In genomic region chr13:110433014-110433413, GRCh38 we compare ENCODE assay signal across 19 cellular contexts.
A peak's percentile ranks its signal among the peaks of the same experiment; 100 is the strongest.
DNase-seq lines count a peak whose midpoint lies in the region; ATAC-seq, FAIRE-seq and TF ChIP-seq lines count a peak whose summit lies in the region.
"Had no signal": no experiment of that assay in that cellular context is flagged by ENCODE, and none has a peak within 500 bp of the region (broad histone marks: within the 10 kb centered on the region; RNA-seq: fewer than 3 reads in every experiment).

No MANE protein-coding gene starts in this region.

- H3K4me1 ChIP-seq in endothelial cell of umbilical vein (ENCODE audit: control insufficient read depth, extremely low read depth, insufficient read depth, low read length) (peaks cover 22% of the 10 kb centered on the region), lower lobe of right lung (peaks cover 10% of the 10 kb centered on the region), skeletal muscle tissue (ENCODE audit: control insufficient read depth in 3 of 3, insufficient read depth in 3 of 3, low read length in 3 of 3) (peaks cover 24 to 27% (median 26%) of the 10 kb centered on the region in 3 donors)

- peak; percentile 69 for FAIRE-seq in endothelial cell of umbilical vein (lab: Jason Lieb, UNC)
- FAIRE-seq: H1 had no signal

- no peak overlapping the region for H2AFZ ChIP-seq in endothelial cell of umbilical vein (ENCODE audit: low read depth, low read length)

- peaks cover 27 to 41% of the 10 kb centered on the region in 2 experiments for H3K36me3 ChIP-seq in endothelial cell of umbilical vein (ENCODE audit: control insufficient read depth in 2 of 2, extremely low read depth in 1 of 2, insufficient read depth in 2 of 2, low read length in 2 of 2)
- H3K36me3 ChIP-seq in lower lobe of right lung, result peaks cover 62% of the 10 kb centered on the region
- H3K36me3 ChIP-seq in skeletal muscle tissue (ENCODE audit: control insufficient read depth in 3 of 3, insufficient read depth in 3 of 3, low read length in 3 of 3), result peaks cover 8 to 18% (median 14%) of the 10 kb centered on the region in 3 donors

- H3K27me3 ChIP-seq in endothelial cell of umbilical vein (ENCODE audit: control insufficient read depth in 2 of 2, insufficient read depth in 2 of 2, low read length in 2 of 2), result no peaks in the 10 kb centered on the region
- no peaks in the 10 kb centered on the region for H3K27me3 ChIP-seq in lower lobe of right lung (ENCODE audit: low read depth)
- H3K27me3 ChIP-seq in skeletal muscle tissue (ENCODE audit: control insufficient read depth in 3 of 3, insufficient read depth in 3 of 3, low read length in 3 of 3), result no peaks in the 10 kb centered on the region

- H3K36me3 Mint-ChIP-seq in activated CD8-positive, alpha-beta T cell treated with anti-CD3 and anti-CD28 coated beads, Interleukin-2, amount 10 ng/mL, durations not matched to agents 7 days and 5 days (ENCODE audit: low read depth), result no peaks in the 10 kb centered on the region
- H3K36me3 Mint-ChIP-seq: CD8-positive, alpha-beta T cell; natural killer cell treated with Interleukin-12 subunit alpha and Interleukin-12 subunit beta and Interleukin-15 and Interleukin-18, amount 100 ng/mL, for 72 hours had no signal

- H3K4me3 ChIP-seq in endothelial cell of umbilical vein (replicated peaks in 1 of 3; ENCODE audit: insufficient read depth in 1 of 3, low read depth in 1 of 3, low read length in 3 of 3) (no peak overlapping the region), lower lobe of right lung (no peak overlapping the region), skeletal muscle tissue (ENCODE audit: low read length in 3 of 3) (peak overlapping the region in 2 of 3 donors; percentile 29 to 49)

- H3K9me3 ChIP-seq in endothelial cell of umbilical vein (replicated peaks; ENCODE audit: control insufficient read depth, insufficient read depth, low read length), result no peaks in the 10 kb centered on the region
- no peaks in the 10 kb centered on the region for H3K9me3 ChIP-seq in lower lobe of right lung
- no peaks in the 10 kb centered on the region for H3K9me3 ChIP-seq in skeletal muscle tissue (ENCODE audit: control insufficient read depth in 3 of 3, low read length in 3 of 3)

- peak; percentile 33 for TF ChIP-seq POLR2A in endothelial cell of umbilical vein (IDR thresholded peaks at IDR 0.05; ENCODE audit: low read depth, low read length)

- TF ChIP-seq CTCF in endothelial cell of umbilical vein (IDR thresholded peaks at IDR 0.05; ENCODE audit: extremely low read depth in 1 of 2, insufficient read depth in 1 of 2, low read depth in 1 of 2, low read length in 2 of 2), result no peak
- TF ChIP-seq CTCF in lower lobe of right lung (IDR thresholded peaks at IDR 0.05), result no peak

- H3K9ac ChIP-seq in endothelial cell of umbilical vein (replicated peaks; ENCODE audit: extremely low read depth, insufficient read depth, low read length) (peak overlapping the region; percentile 7), skeletal muscle tissue (ENCODE audit: low read depth in 1 of 3, low read length in 3 of 3) (no peak overlapping the region)

- CTCF ChIA-PET in endothelial cell of umbilical vein (lab: Charles Lee), result interaction anchor here (1.3 to 1.9 kb wide), 2 partner anchors 11 to 23 kb away, joined by 5 to 6 read pairs; no protein-coding TSS in a partner anchor
- CTCF ChIA-PET in activated CD8-positive, alpha-beta T cell treated with anti-CD3 and anti-CD28 coated beads, Interleukin-2, amount 10 ng/mL, durations not matched to agents 7 days and 5 days (lab: Charles Lee), result no interaction called here

- no peak overlapping the region for H3K27ac Mint-ChIP-seq in activated CD8-positive, alpha-beta T cell treated with anti-CD3 and anti-CD28 coated beads, Interleukin-2, amount 10 ng/mL, durations not matched to agents 7 days and 5 days
- H3K27ac Mint-ChIP-seq: activated CD4-positive, alpha-beta T cell treated with anti-CD3 and anti-CD28 coated beads, Interleukin-2, amount 10 ng/mL, durations not matched to agents 24 days and 14 days; CD8-positive, alpha-beta T cell; natural killer cell treated with Interleukin-12 subunit alpha and Interleukin-12 subunit beta and Interleukin-15 and Interleukin-18, amount 100 ng/mL, for 72 hours had no signal

- no TSS peak for BruUV-seq in endothelial cell of umbilical vein (replicated peaks; lab: Mats Ljungman, UMichigan)

- intact Hi-C loops in endothelial cell of umbilical vein (cut with micrococcal nuclease), result no loop called here
- intact Hi-C loops in lower lobe of right lung (cut with DNase I), result no loop called here

- no peaks in the 10 kb centered on the region for H4K20me1 ChIP-seq in endothelial cell of umbilical vein (replicated peaks; ENCODE audit: control insufficient read depth, extremely low read depth, insufficient read depth, low read length)

- peak; percentile 32 to 51 for ATAC-seq in lower lobe of right lung
- ATAC-seq in activated CD8-positive, alpha-beta T cell treated with anti-CD3 and anti-CD28 coated beads, Interleukin-2, amount 10 ng/mL, durations not matched to agents 7 days and 5 days, result no peak
- ATAC-seq: CD8-positive, alpha-beta T cell; natural killer cell treated with Interleukin-12 subunit alpha and Interleukin-12 subunit beta and Interleukin-15 and Interleukin-18, amount 100 ng/mL, for 72 hours had no signal

- H3K4me1 Mint-ChIP-seq in activated CD8-positive, alpha-beta T cell treated with anti-CD3 and anti-CD28 coated beads, Interleukin-2, amount 10 ng/mL, durations not matched to agents 7 days and 5 days (ENCODE audit: low read depth), result no peaks in the 10 kb centered on the region
- H3K4me1 Mint-ChIP-seq: activated CD4-positive, alpha-beta T cell treated with anti-CD3 and anti-CD28 coated beads, Interleukin-2, amount 10 ng/mL, durations not matched to agents 24 days and 14 days had no signal

- H3K4me2 ChIP-seq in endothelial cell of umbilical vein (ENCODE audit: insufficient read depth, low read length), result no peak overlapping the region

- no peaks in the 10 kb centered on the region for H3K9me3 Mint-ChIP-seq in activated CD8-positive, alpha-beta T cell treated with anti-CD3 and anti-CD28 coated beads, Interleukin-2, amount 10 ng/mL, durations not matched to agents 7 days and 5 days (ENCODE audit: insufficient read depth)
- H3K9me3 Mint-ChIP-seq: activated CD4-positive, alpha-beta T cell treated with anti-CD3 and anti-CD28 coated beads, Interleukin-2, amount 10 ng/mL, durations not matched to agents 24 days and 14 days; CD8-positive, alpha-beta T cell; natural killer cell treated with Interleukin-12 subunit alpha and Interleukin-12 subunit beta and Interleukin-15 and Interleukin-18, amount 100 ng/mL, for 72 hours had no signal

- H3K4me3 Mint-ChIP-seq in activated CD8-positive, alpha-beta T cell treated with anti-CD3 and anti-CD28 coated beads, Interleukin-2, amount 10 ng/mL, durations not matched to agents 7 days and 5 days, result no peak overlapping the region
- H3K4me3 Mint-ChIP-seq: activated CD4-positive, alpha-beta T cell treated with anti-CD3 and anti-CD28 coated beads, Interleukin-2, amount 10 ng/mL, durations not matched to agents 24 days and 14 days; CD8-positive, alpha-beta T cell; natural killer cell treated with Interleukin-12 subunit alpha and Interleukin-12 subunit beta and Interleukin-15 and Interleukin-18, amount 100 ng/mL, for 72 hours had no signal

- H3K27me3 Mint-ChIP-seq in activated CD8-positive, alpha-beta T cell treated with anti-CD3 and anti-CD28 coated beads, Interleukin-2, amount 10 ng/mL, durations not matched to agents 7 days and 5 days (ENCODE audit: low read depth), result peaks cover 31% of the 10 kb centered on the region

- POLR2A ChIA-PET in endothelial cell of umbilical vein (lab: Charles Lee), result no interaction called here
- POLR2A ChIA-PET in activated CD8-positive, alpha-beta T cell treated with anti-CD3 and anti-CD28 coated beads, Interleukin-2, amount 10 ng/mL, durations not matched to agents 7 days and 5 days (lab: Charles Lee), result no interaction called here

- no peaks in the 10 kb centered on the region for H3K79me2 ChIP-seq in endothelial cell of umbilical vein (ENCODE audit: control insufficient read depth, insufficient read depth, low read length)

- H3K27ac ChIP-seq in endothelial cell of umbilical vein (ENCODE audit: insufficient read depth, low read depth, low read length), result peak overlapping the region; percentile 33
- H3K27ac ChIP-seq in lower lobe of right lung, result peak overlapping the region; percentile 33
- H3K27ac ChIP-seq in skeletal muscle tissue (ENCODE audit: low read depth, low read length), result no peak overlapping the region

- H3K9me1 ChIP-seq in endothelial cell of umbilical vein (replicated peaks; ENCODE audit: control insufficient read depth, extremely low read depth, insufficient read depth, low read length), result no peaks in the 10 kb centered on the region

- dilution Hi-C loops in endothelial cell of umbilical vein (cut with MboI; ENCODE audit: extremely low pct_ligation_motif_present, low sequenced_read_pairs), result no loop called here

- peak; percentile 56 for DNase-seq in SK-N-DZ (ENCODE audit: low spot score)
- peak; percentile 74 for DNase-seq in endothelial cell of umbilical vein (ENCODE audit: low read depth, low spot score)
- DNase-seq in lower lobe of right lung, result no peak
- DNase-seq in NCI-H2196 treated with DMSO at 0.1 percent for 48 hours (lab: John Stamatoyannopoulos, UW; ENCODE audit: unreplicated experiment), result no peak
- no peak for DNase-seq in NCI-H1417 (lab: John Stamatoyannopoulos, UW)
- DNase-seq in activated CD8-positive, alpha-beta T cell treated with anti-CD3 and anti-CD28 coated beads, Interleukin-2, amount 10 ng/mL, durations not matched to agents 7 days and 5 days, result no peak
- no peak for DNase-seq in NK-92 treated with Interleukin-12 subunit alpha and Interleukin-12 subunit beta, amount 100 ng/mL, for 24 hours (lab: John Stamatoyannopoulos, UW)
- DNase-seq: ACHN; activated CD4-positive, alpha-beta T cell treated with anti-CD3 and anti-CD28 coated beads, Interleukin-2, amount 10 ng/mL, durations not matched to agents 24 days and 14 days; activated T-cell treated with anti-CD3 and anti-CD28 coated beads, Interleukin-2, amount 50 U/mL, for 48 hours; CD8-positive, alpha-beta T cell; cortex of kidney; erythroblast; hippocampal formation; NCI-H2081 treated with DMSO at 0.1 percent for 48 hours; NCI-H82 had no signal

TF ChIP-seq in endothelial cell of umbilical vein, 7 proteins besides CTCF, POLR2A, EP300 and RAD21:
- TF ChIP-seq FOS (IDR thresholded peaks at IDR 0.05; ENCODE audit: borderline replicate concordance, insufficient read depth, low read length), result peak; percentile 6
- TF ChIP-seq EZH2 (IDR thresholded peaks at IDR 0.05; ENCODE audit: borderline replicate concordance, low read depth, low read length, severe bottlenecking), result no peak
- peak; percentile 35 for TF ChIP-seq GATA2 (IDR thresholded peaks at IDR 0.05; ENCODE audit: insufficient read depth, insufficient read length, low read depth, low read length)
- TF ChIP-seq, protein P1, sequence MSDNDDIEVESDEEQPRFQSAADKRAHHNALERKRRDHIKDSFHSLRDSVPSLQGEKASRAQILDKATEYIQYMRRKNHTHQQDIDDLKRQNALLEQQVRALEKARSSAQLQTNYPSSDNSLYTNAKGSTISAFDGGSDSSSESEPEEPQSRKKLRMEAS (IDR thresholded peaks at IDR 0.05; ENCODE audit: insufficient read depth, insufficient read length), result no peak
- TF ChIP-seq MYC (IDR thresholded peaks at IDR 0.05; ENCODE audit: low read depth, low read length), result no peak
- peak; percentile 48 for TF ChIP-seq POLR2AphosphoS5 (IDR thresholded peaks at IDR 0.05; ENCODE audit: insufficient read depth, low read depth, low read length)

Comparison
In these comparisons a context has a peak if more than half of its experiments do, and no peak if none do; other contexts are left out.
1. DNase-seq: peak in SK-N-DZ (single experiment) and endothelial cell of umbilical vein (single experiment); none in lower lobe of right lung (single experiment), NCI-H2196 treated with DMSO at 0.1 percent for 48 hours (single experiment), NCI-H1417 (0 of 3), activated CD8-positive, alpha-beta T cell treated with anti-CD3 and anti-CD28 coated beads, Interleukin-2, amount 10 ng/mL, durations not matched to agents 7 days and 5 days (single experiment) and NK-92 treated with Interleukin-12 subunit alpha and Interleukin-12 subunit beta, amount 100 ng/mL, for 24 hours (single experiment).
2. H3K4me3 ChIP-seq: peak in skeletal muscle tissue (2 of 3); none in endothelial cell of umbilical vein (0 of 3) and lower lobe of right lung (single experiment).